Comparison of ENCODE assay signal across 1 cellular context in genomic region chr21:30351534-30351933, GRCh38.
TF ChIP-seq lines count a peak whose summit lies in the region.

No MANE protein-coding gene starts in this region.

TF ChIP-seq in HEK293, 187 proteins besides CTCF, POLR2A, EP300 and RAD21 (continued from another document):
- TF ChIP-seq ZNF174 (tag by site-specific recombination; IDR thresholded peaks at IDR 0.05) (no peak), ZNF449 (tag by site-specific recombination; IDR thresholded peaks at IDR 0.05) (no peak), GLIS2 (tag by site-specific recombination; IDR thresholded peaks at IDR 0.05) (no peak), ZNF530 (tag by site-specific recombination; IDR thresholded peaks at IDR 0.05; ENCODE audit: low read depth) (no peak), ZNF394 (tag by site-specific recombination; IDR thresholded peaks at IDR 0.05; ENCODE audit: borderline replicate concordance) (peak; percentile 62; the same call in 1 of the 2 replicates), PRDM1 (tag by site-specific recombination; IDR thresholded peaks at IDR 0.05) (no peak), GLIS1 (tag by site-specific recombination; IDR thresholded peaks at IDR 0.05) (no peak), REPIN1 (tag by site-specific recombination; IDR thresholded peaks at IDR 0.05; ENCODE audit: low read depth) (no peak), ZNF624 (tag by site-specific recombination; IDR thresholded peaks at IDR 0.05) (no peak)
